ENCODE assay signal across 8 cellular contexts in the genomic region with DNA sequence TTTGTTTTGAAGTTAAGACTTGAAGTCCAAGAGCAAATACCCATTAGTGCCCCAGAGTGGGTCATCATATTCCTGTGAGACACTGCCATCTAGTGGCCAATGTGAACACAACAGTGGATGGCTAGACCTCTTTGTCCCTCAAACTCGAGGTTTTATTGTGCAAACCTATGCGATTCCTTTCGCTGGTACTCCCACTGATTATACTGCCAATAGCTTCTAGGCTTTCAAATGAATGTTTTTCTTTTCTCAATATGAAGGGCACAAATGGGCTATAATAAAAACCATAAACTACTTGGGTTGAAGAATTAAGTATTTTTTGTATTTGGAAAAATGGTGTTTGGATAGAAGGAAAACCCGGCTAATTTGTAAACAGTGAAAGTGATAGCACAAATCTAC.
DNase-seq lines count a peak whose midpoint lies in the region; ATAC-seq, FAIRE-seq and TF ChIP-seq lines count a peak whose summit lies in the region.

No MANE protein-coding gene starts in this region.

- peak; percentile 82 for DNase-seq in NCI-H2107 treated with DMSO at 0.1 percent for 48 hours (lab: John Stamatoyannopoulos, UW; ENCODE audit: unreplicated experiment)
- DNase-seq in breast epithelium (ENCODE audit: low spot score in 2 of 2) = peak in 1 of 2 donors; percentile 46
- peak; percentile 52 for DNase-seq in keratinocyte (ENCODE audit: low read depth, low spot score)
- DNase-seq in stimulated activated CD4-positive, alpha-beta T cell treated with anti-CD3 and anti-CD28 coated beads, Interleukin-2, amount 100 ng/mL, for 24 hours = peak; percentile 71 to 73

- H3K9me3 ChIP-seq in breast epithelium = no peaks in the 10 kb centered on the region
- no peaks in the 10 kb centered on the region for H3K9me3 ChIP-seq in keratinocyte (ENCODE audit: control insufficient read depth, low read depth, low read length)

- H3K27ac ChIP-seq in VCaP = no peak overlapping the region
- H3K27ac ChIP-seq in breast epithelium = no peak overlapping the region
- H3K27ac ChIP-seq in keratinocyte (ENCODE audit: control insufficient read depth, insufficient read depth, low read length) = no peak overlapping the region

- H3K36me3 ChIP-seq in breast epithelium (no peaks in the 10 kb centered on the region), keratinocyte (ENCODE audit: control insufficient read depth in 2 of 2, extremely low read depth in 1 of 2, insufficient read depth in 2 of 2, low read length in 2 of 2) (no peaks in the 10 kb centered on the region)

- H3K9ac ChIP-seq in keratinocyte (ENCODE audit: control insufficient read depth, extremely low read depth, insufficient read depth, low read length) = no peak overlapping the region

- intact Hi-C loops in breast epithelium (cut with DNase I; ENCODE audit: low total_unique reads) = no loop called here

- no peaks in the 10 kb centered on the region for H4K20me1 ChIP-seq in keratinocyte (ENCODE audit: control insufficient read depth, extremely low read depth, insufficient read depth, low read length)

- no peaks in the 10 kb centered on the region for H3K9me1 ChIP-seq in keratinocyte (ENCODE audit: control insufficient read depth, extremely low read depth, insufficient read depth, low read length)

- dilution Hi-C loops in keratinocyte (cut with MboI; ENCODE audit: extremely low pct_ligation_motif_present, low sequenced_read_pairs) = no loop called here

- TF ChIP-seq CTCF in VCaP (conservative IDR thresholded peaks at IDR 0.05) (peak; percentile 90), breast epithelium (IDR thresholded peaks at IDR 0.05) (peak; percentile 64 to 84 (median 80)), keratinocyte (optimal IDR thresholded peaks at IDR 0.05 in 1 of 3, IDR thresholded peaks at IDR 0.05 in 1 of 3, conservative IDR thresholded peaks at IDR 0.05 in 1 of 3; ENCODE audit: extremely low read depth in 1 of 3, insufficient read depth in 2 of 3, low read length in 3 of 3) (peak; percentile 70 to 93 (median 92))

- H3K4me2 ChIP-seq in keratinocyte (ENCODE audit: control insufficient read depth, extremely low read depth, insufficient read depth, low read depth, low read length) = no peak overlapping the region

- H3K27me3 ChIP-seq in breast epithelium = peaks cover 0 to under 1% of the 10 kb centered on the region in 2 donors
- peaks cover 7% of the 10 kb centered on the region for H3K27me3 ChIP-seq in keratinocyte (ENCODE audit: control insufficient read depth, extremely low read depth, insufficient read depth, low read length)

- no peak overlapping the region for H2AFZ ChIP-seq in keratinocyte (ENCODE audit: control insufficient read depth, low read length)

- ATAC-seq in GM18502 (IDR thresholded peaks at IDR 0.05; ENCODE audit: poor library complexity, unreplicated experiment) (peak; percentile 85), HG03060 (IDR thresholded peaks at IDR 0.05; ENCODE audit: low read depth, unreplicated experiment) (peak; percentile 89)

- H3K79me2 ChIP-seq in keratinocyte (ENCODE audit: control insufficient read depth, insufficient read depth, low read length) = no peaks in the 10 kb centered on the region

- H3K4me3 ChIP-seq in breast epithelium = no peak overlapping the region
- H3K4me3 ChIP-seq in keratinocyte (ENCODE audit: control insufficient read depth in 2 of 3, extremely low read depth in 1 of 3, insufficient read depth in 2 of 3, low read depth in 1 of 3, low read length in 3 of 3) = no peak overlapping the region

- no peak for TF ChIP-seq POLR2A in breast epithelium (IDR thresholded peaks at IDR 0.05)

- H3K4me1 ChIP-seq in breast epithelium (no peaks in the 10 kb centered on the region), keratinocyte (ENCODE audit: control insufficient read depth, extremely low read depth, insufficient read depth, low read length) (peaks cover 3% of the 10 kb centered on the region)

- FAIRE-seq in A204.1 (lab: Jason Lieb, UNC) (peak; percentile 97), keratinocyte (lab: Jason Lieb, UNC) (peak; percentile 96)
